ENCODE assay signal across 11 cellular contexts in the genomic region with DNA sequence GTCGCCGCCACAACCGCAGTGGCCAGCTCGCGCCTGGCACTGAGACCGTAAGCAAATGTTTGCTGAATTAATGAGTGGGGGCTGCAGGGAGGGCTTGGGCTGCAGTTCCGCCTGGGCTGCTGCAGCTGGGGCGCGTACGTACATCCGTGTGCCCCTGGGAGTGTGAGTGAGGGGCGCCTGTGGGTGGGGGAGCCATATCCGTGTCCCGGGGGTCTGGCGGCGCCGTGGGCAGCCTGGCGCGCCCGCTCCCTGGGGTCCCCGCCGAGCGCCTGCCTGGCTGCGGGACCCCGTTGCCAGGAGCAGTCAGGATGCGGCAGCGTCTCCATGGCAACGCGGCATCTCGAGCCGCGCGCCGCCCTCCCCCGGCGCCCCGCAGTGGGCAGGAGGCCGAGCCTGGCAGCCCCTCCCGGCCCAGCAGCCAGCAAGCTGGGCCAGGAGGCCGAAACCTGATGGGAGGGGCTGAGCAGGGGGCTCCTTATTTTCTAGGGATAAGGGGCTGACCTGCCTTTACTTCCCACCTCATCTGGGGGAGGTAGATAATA. TPM values are rescaled to one million over a fixed set of nuclear protein-coding genes. Genes with fewer than 3 reads are reported as not detected.
DNase-seq lines count a peak whose midpoint lies in the region; ATAC-seq and TF ChIP-seq lines count a peak whose summit lies in the region.
"Had no signal": no experiment of that assay in that cellular context is flagged by ENCODE, and none has a peak within 500 bp of the region (broad histone marks: within the 10 kb centered on the region; RNA-seq: fewer than 3 reads in every experiment).

No MANE protein-coding gene starts in this region.

- ATAC-seq in GM23338: peak; percentile 46
- ATAC-seq in HG02852 (IDR thresholded peaks at IDR 0.05; ENCODE audit: unreplicated experiment): no peak
- ATAC-seq in HG03025 (IDR thresholded peaks at IDR 0.05; ENCODE audit: low FRiP score, unreplicated experiment): no peak

- no peaks in the 10 kb centered on the region for H3K9me3 Mint-ChIP-seq in GM23338

- H3K9me2 ChIP-seq in GM23338 (ENCODE audit: insufficient read depth): no peaks in the 10 kb centered on the region

- no peaks in the 10 kb centered on the region; the same call in 1 of the 2 replicates for H4K20me1 ChIP-seq in GM23338 (replicated peaks; ENCODE audit: insufficient read depth)

- no peak overlapping the region for H3K27ac Mint-ChIP-seq in GM23338

- H3K27ac ChIP-seq in GM23338 (ENCODE audit: low read depth) (no peak overlapping the region), angular gyrus (ENCODE audit: low read depth, low read length) (peak overlapping the region; percentile 85), layer of hippocampus (ENCODE audit: low read depth, low read length) (peak overlapping the region; percentile 80)
- H3K27ac ChIP-seq: SK-N-MC had no signal

- H3K36me3 ChIP-seq in BE2C (no peaks in the 10 kb centered on the region), GM23338 (ENCODE audit: insufficient read depth) (no peaks in the 10 kb centered on the region)

- H3K79me2 ChIP-seq in GM23338 (replicated peaks; ENCODE audit: insufficient read depth): no peaks in the 10 kb centered on the region

- H3K4me3 Mint-ChIP-seq in GM23338: peak overlapping the region; percentile 44; the same call in 2 of the 3 replicates

- no peak for TF ChIP-seq CTCF in BE2C (IDR thresholded peaks at IDR 0.05; ENCODE audit: low read depth, low read length)
- TF ChIP-seq CTCF in GM23338 (conservative IDR thresholded peaks at IDR 0.05; ENCODE audit: low read depth in 2 of 2): no peak

- no peaks in the 10 kb centered on the region for H3K9me3 ChIP-seq in BE2C

- DNase-seq in BE2C (peak; percentile 75), GM23338 (ENCODE audit: low spot score) (peak; percentile 86), ureter (ENCODE audit: low spot score) (no peak), LoVo (ENCODE audit: low spot score) (no peak)
- DNase-seq: effector CD4-positive, alpha-beta T cell had no signal

- H3F3A ChIP-seq in GM23338 (replicated peaks; ENCODE audit: low read depth): no peaks in the 10 kb centered on the region

- peak overlapping the region; percentile 34 for H3K4me3 ChIP-seq in BE2C (ENCODE audit: low read depth, low read length)
- peak overlapping the region; percentile 55 for H3K4me3 ChIP-seq in GM23338
- H3K4me3 ChIP-seq: SK-N-MC had no signal

- H3K4me1 Mint-ChIP-seq in GM23338: peaks cover 54% of the 10 kb centered on the region

- H3K4me2 ChIP-seq in GM23338: peak overlapping the region; percentile 84

- no peak overlapping the region; the same call in 1 of the 2 replicates for H2AFZ ChIP-seq in GM23338

- H3K4me1 ChIP-seq in BE2C: peaks cover 22% of the 10 kb centered on the region
- peaks cover 15% of the 10 kb centered on the region; the same call in 1 of the 2 replicates for H3K4me1 ChIP-seq in GM23338 (ENCODE audit: insufficient read depth)

- H3K36me3 Mint-ChIP-seq in GM23338 (ENCODE audit: low read depth): no peaks in the 10 kb centered on the region; the same call in 2 of the 3 replicates

- H3K27me3 ChIP-seq in BE2C (no peaks in the 10 kb centered on the region), GM23338 (ENCODE audit: insufficient read depth) (peaks cover 51% of the 10 kb centered on the region), layer of hippocampus (ENCODE audit: control insufficient read depth, insufficient read depth, low read length) (peaks cover 3% of the 10 kb centered on the region)

- H3K27me3 Mint-ChIP-seq in GM23338 (ENCODE audit: insufficient read depth, low read depth, poor library complexity): peaks cover 48% of the 10 kb centered on the region

TF ChIP-seq in GM23338, 12 proteins besides CTCF, POLR2A, EP300 and RAD21 (continues in another document):
- TF ChIP-seq EZH2 (IDR thresholded peaks at IDR 0.05; ENCODE audit: low read depth, unreplicated experiment) (no peak), POLR2AphosphoS5 (IDR thresholded peaks at IDR 0.05; ENCODE audit: low read depth) (no peak), CREB1 (CRISPR knock-in tag; IDR thresholded peaks at IDR 0.05; ENCODE audit: low read depth) (no peak), STAT1 (IDR thresholded peaks at IDR 0.05; ENCODE audit: unreplicated experiment) (no peak), EZH2phosphoT487 (IDR thresholded peaks at IDR 0.05; ENCODE audit: unreplicated experiment) (no peak)
- TF ChIP-seq, protein P1, sequence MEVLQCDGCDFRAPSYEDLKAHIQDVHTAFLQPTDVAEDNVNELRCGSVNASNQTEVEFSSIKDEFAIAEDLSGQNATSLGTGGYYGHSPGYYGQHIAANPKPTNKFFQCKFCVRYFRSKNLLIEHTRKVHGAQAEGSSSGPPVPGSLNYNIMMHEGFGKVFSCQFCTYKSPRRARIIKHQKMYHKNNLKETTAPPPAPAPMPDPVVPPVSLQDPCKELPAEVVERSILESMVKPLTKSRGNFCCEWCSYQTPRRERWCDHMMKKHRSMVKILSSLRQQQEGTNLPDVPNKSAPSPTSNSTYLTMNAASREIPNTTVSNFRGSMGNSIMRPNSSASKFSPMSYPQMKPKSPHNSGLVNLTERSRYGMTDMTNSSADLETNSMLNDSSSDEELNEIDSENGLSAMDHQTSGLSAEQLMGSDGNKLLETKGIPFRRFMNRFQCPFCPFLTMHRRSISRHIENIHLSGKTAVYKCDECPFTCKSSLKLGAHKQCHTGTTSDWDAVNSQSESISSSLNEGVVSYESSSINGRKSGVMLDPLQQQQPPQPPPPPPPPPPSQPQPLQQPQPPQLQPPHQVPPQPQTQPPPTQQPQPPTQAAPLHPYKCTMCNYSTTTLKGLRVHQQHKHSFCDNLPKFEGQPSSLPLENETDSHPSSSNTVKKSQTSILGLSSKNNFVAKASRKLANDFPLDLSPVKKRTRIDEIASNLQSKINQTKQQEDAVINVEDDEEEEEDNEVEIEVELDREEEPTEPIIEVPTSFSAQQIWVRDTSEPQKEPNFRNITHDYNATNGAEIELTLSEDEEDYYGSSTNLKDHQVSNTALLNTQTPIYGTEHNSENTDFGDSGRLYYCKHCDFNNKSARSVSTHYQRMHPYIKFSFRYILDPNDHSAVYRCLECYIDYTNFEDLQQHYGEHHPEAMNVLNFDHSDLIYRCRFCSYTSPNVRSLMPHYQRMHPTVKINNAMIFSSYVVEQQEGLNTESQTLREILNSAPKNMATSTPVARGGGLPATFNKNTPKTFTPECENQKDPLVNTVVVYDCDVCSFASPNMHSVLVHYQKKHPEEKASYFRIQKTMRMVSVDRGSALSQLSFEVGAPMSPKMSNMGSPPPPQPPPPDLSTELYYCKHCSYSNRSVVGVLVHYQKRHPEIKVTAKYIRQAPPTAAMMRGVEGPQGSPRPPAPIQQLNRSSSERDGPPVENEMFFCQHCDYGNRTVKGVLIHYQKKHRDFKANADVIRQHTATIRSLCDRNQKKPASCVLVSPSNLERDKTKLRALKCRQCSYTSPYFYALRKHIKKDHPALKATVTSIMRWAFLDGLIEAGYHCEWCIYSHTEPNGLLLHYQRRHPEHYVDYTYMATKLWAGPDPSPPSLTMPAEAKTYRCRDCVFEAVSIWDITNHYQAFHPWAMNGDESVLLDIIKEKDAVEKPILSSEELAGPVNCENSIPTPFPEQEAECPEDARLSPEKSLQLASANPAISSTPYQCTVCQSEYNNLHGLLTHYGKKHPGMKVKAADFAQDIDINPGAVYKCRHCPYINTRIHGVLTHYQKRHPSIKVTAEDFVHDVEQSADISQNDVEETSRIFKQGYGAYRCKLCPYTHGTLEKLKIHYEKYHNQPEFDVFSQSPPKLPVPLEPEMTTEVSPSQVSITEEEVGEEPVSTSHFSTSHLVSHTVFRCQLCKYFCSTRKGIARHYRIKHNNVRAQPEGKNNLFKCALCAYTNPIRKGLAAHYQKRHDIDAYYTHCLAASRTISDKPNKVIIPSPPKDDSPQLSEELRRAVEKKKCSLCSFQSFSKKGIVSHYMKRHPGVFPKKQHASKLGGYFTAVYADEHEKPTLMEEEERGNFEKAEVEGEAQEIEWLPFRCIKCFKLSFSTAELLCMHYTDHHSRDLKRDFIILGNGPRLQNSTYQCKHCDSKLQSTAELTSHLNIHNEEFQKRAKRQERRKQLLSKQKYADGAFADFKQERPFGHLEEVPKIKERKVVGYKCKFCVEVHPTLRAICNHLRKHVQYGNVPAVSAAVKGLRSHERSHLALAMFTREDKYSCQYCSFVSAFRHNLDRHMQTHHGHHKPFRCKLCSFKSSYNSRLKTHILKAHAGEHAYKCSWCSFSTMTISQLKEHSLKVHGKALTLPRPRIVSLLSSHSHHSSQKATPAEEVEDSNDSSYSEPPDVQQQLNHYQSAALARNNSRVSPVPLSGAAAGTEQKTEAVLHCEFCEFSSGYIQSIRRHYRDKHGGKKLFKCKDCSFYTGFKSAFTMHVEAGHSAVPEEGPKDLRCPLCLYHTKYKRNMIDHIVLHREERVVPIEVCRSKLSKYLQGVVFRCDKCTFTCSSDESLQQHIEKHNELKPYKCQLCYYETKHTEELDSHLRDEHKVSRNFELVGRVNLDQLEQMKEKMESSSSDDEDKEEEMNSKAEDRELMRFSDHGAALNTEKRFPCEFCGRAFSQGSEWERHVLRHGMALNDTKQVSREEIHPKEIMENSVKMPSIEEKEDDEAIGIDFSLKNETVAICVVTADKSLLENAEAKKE (CRISPR knock-in tag; IDR thresholded peaks at IDR 0.05): no peak
- TF ChIP-seq, protein P2, sequence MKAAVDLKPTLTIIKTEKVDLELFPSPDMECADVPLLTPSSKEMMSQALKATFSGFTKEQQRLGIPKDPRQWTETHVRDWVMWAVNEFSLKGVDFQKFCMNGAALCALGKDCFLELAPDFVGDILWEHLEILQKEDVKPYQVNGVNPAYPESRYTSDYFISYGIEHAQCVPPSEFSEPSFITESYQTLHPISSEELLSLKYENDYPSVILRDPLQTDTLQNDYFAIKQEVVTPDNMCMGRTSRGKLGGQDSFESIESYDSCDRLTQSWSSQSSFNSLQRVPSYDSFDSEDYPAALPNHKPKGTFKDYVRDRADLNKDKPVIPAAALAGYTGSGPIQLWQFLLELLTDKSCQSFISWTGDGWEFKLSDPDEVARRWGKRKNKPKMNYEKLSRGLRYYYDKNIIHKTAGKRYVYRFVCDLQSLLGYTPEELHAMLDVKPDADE (IDR thresholded peaks at IDR 0.05): no peak

RNA-seq across cellular contexts. Expression of gene PSD2, which starts 31.3 kb away (rescaled TPM):
- 1.0 TPM for polyA plus RNA-seq in BE2C (2012; ENCODE audit: insufficient read depth, insufficient read length, low read depth)
- total RNA-seq in GM23338 (2014; rRNA removed; shearing (Covaris generic)): 0.10 TPM in 1 of 2 replicates, not detected in the other
- 0.08 and 0.17 TPM in 2 replicates for polyA plus RNA-seq in GM23338 (2016; fragmentation: Nextera tagmentation; extraction: Ambion mirVana)
- total RNA-seq in ureter: 0.21 TPM
- total RNA-seq: LHCN-M2 had no signal

Comparison
In these comparisons a context has a peak if more than half of its experiments do, and no peak if none do; other contexts are left out.
1. DNase-seq: peak in BE2C (single experiment) and GM23338 (single experiment); none in ureter (single experiment) and LoVo (single experiment).